ENCODE assay signal across 1 cellular context in genomic region chr1:46118856-46119255, GRCh38.
TF ChIP-seq lines count a peak whose summit lies in the region.

No MANE protein-coding gene starts in this region.

TF ChIP-seq in SK-N-SH, 30 proteins besides CTCF, POLR2A, EP300 and RAD21 (continued from another document):
- no peak for TF ChIP-seq USF2 (IDR thresholded peaks at IDR 0.05; ENCODE audit: borderline replicate concordance, low read depth, low read length)
- no peak for TF ChIP-seq YY1 (IDR thresholded peaks at IDR 0.05; ENCODE audit: low read depth)
